8 cellular contexts compared by ENCODE assay signal in the genomic region with DNA sequence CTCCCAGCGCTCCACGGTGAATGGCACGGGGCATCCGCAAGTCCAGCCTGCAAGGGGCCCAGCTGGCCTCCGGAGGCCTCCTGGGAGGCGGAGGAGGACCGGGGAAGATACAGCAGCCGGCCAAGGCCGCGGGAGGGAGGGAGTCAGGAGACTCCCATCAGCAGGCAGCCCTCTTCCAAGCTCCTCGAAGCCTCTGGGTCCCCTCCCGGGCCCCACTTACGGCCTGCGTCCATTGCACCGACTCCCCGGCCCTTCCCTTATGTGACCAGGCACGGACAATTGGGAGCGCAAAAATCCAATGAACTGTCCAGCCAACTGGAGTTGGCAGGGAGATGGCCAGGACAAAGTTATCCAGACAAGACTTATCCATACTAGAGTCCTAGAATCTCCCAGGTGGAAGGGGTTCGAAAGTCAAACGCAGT. TPM values are rescaled to one million over a fixed set of nuclear protein-coding genes. Genes with fewer than 3 reads are reported as not detected.
A peak's percentile ranks its signal among the peaks of the same experiment; 100 is the strongest.
DNase-seq lines count a peak whose midpoint lies in the region; ATAC-seq and TF ChIP-seq lines count a peak whose summit lies in the region.

No MANE protein-coding gene starts in this region.

- H3K4me2 ChIP-seq in BLaER1 = peak overlapping the region; percentile 99

- DNase-seq in M059J (ENCODE audit: low read depth) (peak; percentile 20), mucosa of descending colon (no peak), 8988T (no peak)
- DNase-seq in effector memory CD4-positive, alpha-beta T cell = no peak

- TF ChIP-seq CTCF in mucosa of descending colon (IDR thresholded peaks at IDR 0.05) = no peak

- peak; percentile 3 for ATAC-seq in mucosa of descending colon
- ATAC-seq in GM18505 (IDR thresholded peaks at IDR 0.05; ENCODE audit: unreplicated experiment) = no peak
- ATAC-seq in HG02870 (IDR thresholded peaks at IDR 0.05; ENCODE audit: unreplicated experiment) = no peak
- ATAC-seq in HG02571 (IDR thresholded peaks at IDR 0.05; ENCODE audit: unreplicated experiment) = no peak

- H3K27me3 ChIP-seq in BLaER1 = no peaks in the 10 kb centered on the region
- H3K27me3 ChIP-seq in effector memory CD4-positive, alpha-beta T cell (replicated peaks; ENCODE audit: control insufficient read depth, insufficient read depth, low read length, poor library complexity, severe bottlenecking) = no peaks in the 10 kb centered on the region

- H3K36me3 ChIP-seq in BLaER1 (peaks cover 29% of the 10 kb centered on the region), mucosa of descending colon (ENCODE audit: low read depth) (no peaks in the 10 kb centered on the region)
- H3K36me3 ChIP-seq in effector memory CD4-positive, alpha-beta T cell (ENCODE audit: control insufficient read depth, insufficient read depth, low read length) = no peaks in the 10 kb centered on the region

- H3K27ac ChIP-seq in BLaER1 = peak overlapping the region; percentile 88
- H3K27ac ChIP-seq in effector memory CD4-positive, alpha-beta T cell (ENCODE audit: insufficient read depth, low read length, poor library complexity, severe bottlenecking) = peak overlapping the region; percentile 54

- H3K4me3 ChIP-seq in BLaER1 (peak overlapping the region; percentile 81), mucosa of descending colon (peak overlapping the region; percentile 27)
- peak overlapping the region; percentile 81 for H3K4me3 ChIP-seq in effector memory CD4-positive, alpha-beta T cell (ENCODE audit: insufficient read depth, low read depth, low read length, poor library complexity, severe bottlenecking)

- no peak for TF ChIP-seq POLR2A in GM18505 (IDR thresholded peaks at IDR 0.05; ENCODE audit: borderline replicate concordance, extremely low read depth, insufficient read depth, insufficient read length)

- H3K9me3 ChIP-seq in BLaER1 (no peaks in the 10 kb centered on the region), mucosa of descending colon (no peaks in the 10 kb centered on the region)
- no peaks in the 10 kb centered on the region for H3K9me3 ChIP-seq in effector memory CD4-positive, alpha-beta T cell (ENCODE audit: control insufficient read depth, low read length)

- H4K20me1 ChIP-seq in BLaER1 = peaks cover 8% of the 10 kb centered on the region; the same call in 1 of the 2 replicates

- H3K4me1 ChIP-seq in BLaER1 = peaks cover 57% of the 10 kb centered on the region
- H3K4me1 ChIP-seq in effector memory CD4-positive, alpha-beta T cell (ENCODE audit: control insufficient read depth, insufficient read depth, low read length, poor library complexity, severe bottlenecking) = peaks cover 10% of the 10 kb centered on the region
- H3K4me1 ChIP-seq in mucosa of descending colon (ENCODE audit: low read depth) = no peaks in the 10 kb centered on the region

- H3K9ac ChIP-seq in BLaER1 = peak overlapping the region; percentile 89

- intact Hi-C loops in mucosa of descending colon (cut with DNase I, micrococcal nuclease) = no loop called here

RNA-seq across cellular contexts. Expression of a gene that starts 0.7 kb away (rescaled TPM):
- total RNA-seq in M059J (2014; rRNA removed; shearing (Covaris generic)) = 83.4 and 99.0 TPM in 2 replicates
- 100 to 1,000 TPM in 1 of 3 donors, 10 to 100 TPM in 2; 24.2 to 102 (median 66.7) TPM for total RNA-seq in mucosa of descending colon

RNA-seq across cellular contexts. Expression of a gene that starts 17.2 kb away (rescaled TPM):
- 2.2 and 3.2 TPM in 2 replicates for total RNA-seq in M059J (2014; rRNA removed; shearing (Covaris generic))
- 1 to 10 TPM; 2.7 to 6.7 (median 4.0) TPM for total RNA-seq in mucosa of descending colon

Comparison
In these comparisons a context has a peak if more than half of its experiments do, and no peak if none do; other contexts are left out.
1. H3K4me3 ChIP-seq: peak in every context shown above with its lines; median percentile 81 in BLaER1; 81 in effector memory CD4-positive, alpha-beta T cell; 27 in mucosa of descending colon.